Comparison of ENCODE assay signal across 24 cellular contexts in genomic region chr6:100311707-100312266, GRCh38.
"Had no signal": no experiment of that assay in that cellular context is flagged by ENCODE, and none has a peak within 500 bp of the region (broad histone marks: within the 10 kb centered on the region; RNA-seq: fewer than 3 reads in every experiment).

No MANE protein-coding gene starts in this region.

- H3K27ac Mint-ChIP-seq: activated B cell treated with CpG ODN at 0.5 μM for 24 hours; activated naive CD8-positive, alpha-beta T cell treated with anti-CD3 and anti-CD28 coated beads, Interleukin-2, amount 10 ng/mL, durations not matched to agents 7 days and 5 days; activated T-helper 2 cell treated with anti-CD3 and anti-CD28 coated beads, Interferon-gamma antibody, Interleukin-2, Interleukin-4, amounts not matched to agents 10 μg/mL and 5 μg/mL and 100 μg/mL, durations not matched to agents 14 hours and 24 hours and 36 hours; dendritic cell treated with granulocyte-macrophage colony-stimulating factor and Interleukin-4, amounts not matched to agents 40 ng/mL and 50 ng/mL, for 4 days; mesothelial cell of epicardium; naive thymus-derived CD8-positive, alpha-beta T cell; progenitor cell of endocrine pancreas; T-helper 1 cell treated with Interleukin-12 subunit alpha and Interleukin-12 subunit beta and Interleukin-4 antibody, amounts not matched to agents 30 μg/mL and 1 μg/mL, for 36 hours had no signal

- H3K9me3 ChIP-seq: heart right ventricle, left lung, spleen, upper lobe of left lung had no signal

- H3K9me3 Mint-ChIP-seq: activated B cell treated with CpG ODN at 0.5 μM for 24 hours; activated naive CD8-positive, alpha-beta T cell treated with anti-CD3 and anti-CD28 coated beads, Interleukin-2, amount 10 ng/mL, durations not matched to agents 7 days and 5 days; activated T-cell treated with anti-CD3 and anti-CD28 coated beads, Interleukin-2, amount 50 U/mL, for 4 hours; activated T-helper 2 cell treated with anti-CD3 and anti-CD28 coated beads, Interferon-gamma antibody, Interleukin-2, Interleukin-4, amounts not matched to agents 10 μg/mL and 5 μg/mL and 100 μg/mL, durations not matched to agents 14 hours and 24 hours and 36 hours; dendritic cell treated with granulocyte-macrophage colony-stimulating factor and Interleukin-4, amounts not matched to agents 40 ng/mL and 50 ng/mL, for 4 days; mesothelial cell of epicardium; T-helper 1 cell treated with Interleukin-12 subunit alpha and Interleukin-12 subunit beta and Interleukin-4 antibody, amounts not matched to agents 30 μg/mL and 1 μg/mL, for 36 hours had no signal

- H3K4me1 Mint-ChIP-seq: activated B cell treated with CpG ODN at 0.5 μM for 24 hours; activated naive CD8-positive, alpha-beta T cell treated with anti-CD3 and anti-CD28 coated beads, Interleukin-2, amount 10 ng/mL, durations not matched to agents 7 days and 5 days; mesothelial cell of epicardium; naive thymus-derived CD8-positive, alpha-beta T cell had no signal

- ATAC-seq: activated T-cell treated with anti-CD3 and anti-CD28 coated beads, Interleukin-2, amount 50 U/mL, for 4 hours; esophagus mucosa; heart right ventricle; left lung; naive thymus-derived CD8-positive, alpha-beta T cell had no signal

- H3K27me3 Mint-ChIP-seq: activated B cell treated with CpG ODN at 0.5 μM for 24 hours; activated naive CD8-positive, alpha-beta T cell treated with anti-CD3 and anti-CD28 coated beads, Interleukin-2, amount 10 ng/mL, durations not matched to agents 7 days and 5 days; dendritic cell treated with granulocyte-macrophage colony-stimulating factor and Interleukin-4, amounts not matched to agents 40 ng/mL and 50 ng/mL, for 4 days; progenitor cell of endocrine pancreas had no signal

- H3K27ac ChIP-seq: heart right ventricle, left lung, spleen, upper lobe of left lung had no signal

- DNase-seq: activated B cell treated with CpG ODN at 0.5 μM for 24 hours; activated CD4-positive, alpha-beta T cell treated with anti-CD3 and anti-CD28 coated beads for 4 hours; activated CD4-positive, alpha-beta T cell treated with anti-CD3 and anti-CD28 coated beads, Interleukin-2, amount 50 U/mL, for 48 hours; activated CD8-positive, alpha-beta memory T cell treated with anti-CD3 and anti-CD28 coated beads, Interleukin-2, amount 50 U/mL, for 48 hours; activated naive CD4-positive, alpha-beta T cell treated with Interleukin-2 at 50 U/mL for 16 hours; activated naive CD8-positive, alpha-beta T cell treated with anti-CD3 and anti-CD28 coated beads, Interleukin-2, amount 10 ng/mL, durations not matched to agents 7 days and 5 days; activated T-cell treated with anti-CD3 and anti-CD28 coated beads, Interleukin-2, amount 50 U/mL, for 4 hours; amygdala; effector CD4-positive, alpha-beta T cell; heart right ventricle; left lung; naive thymus-derived CD8-positive, alpha-beta T cell; spleen; stimulated activated CD4-positive, alpha-beta T cell treated with anti-CD3 and anti-CD28 coated beads, Interleukin-4, amount 100 ng/mL, for 24 hours; stimulated activated naive CD4-positive, alpha-beta T cell treated with Interleukin-2 at 50 U/mL for 16 hours; T1000; upper lobe of left lung had no signal

- H3K4me3 Mint-ChIP-seq: activated B cell treated with CpG ODN at 0.5 μM for 24 hours; activated naive CD8-positive, alpha-beta T cell treated with anti-CD3 and anti-CD28 coated beads, Interleukin-2, amount 10 ng/mL, durations not matched to agents 7 days and 5 days; activated T-cell treated with anti-CD3 and anti-CD28 coated beads, Interleukin-2, amount 50 U/mL, for 4 hours; dendritic cell treated with granulocyte-macrophage colony-stimulating factor and Interleukin-4, amounts not matched to agents 40 ng/mL and 50 ng/mL, for 4 days; mesothelial cell of epicardium; naive thymus-derived CD8-positive, alpha-beta T cell; T-helper 1 cell treated with Interleukin-12 subunit alpha and Interleukin-12 subunit beta and Interleukin-4 antibody, amounts not matched to agents 30 μg/mL and 1 μg/mL, for 36 hours had no signal

- H3K4me3 ChIP-seq: heart right ventricle, left lung, lung, spleen, upper lobe of left lung had no signal

- H3K27me3 ChIP-seq: heart right ventricle, left lung, spleen, upper lobe of left lung had no signal

- H3K36me3 Mint-ChIP-seq: activated naive CD8-positive, alpha-beta T cell treated with anti-CD3 and anti-CD28 coated beads, Interleukin-2, amount 10 ng/mL, durations not matched to agents 7 days and 5 days; mesothelial cell of epicardium; naive thymus-derived CD8-positive, alpha-beta T cell had no signal

- H3K4me1 ChIP-seq: heart right ventricle, left lung, spleen, upper lobe of left lung had no signal
